ENCODE assay signal across 11 cellular contexts in the genomic region with DNA sequence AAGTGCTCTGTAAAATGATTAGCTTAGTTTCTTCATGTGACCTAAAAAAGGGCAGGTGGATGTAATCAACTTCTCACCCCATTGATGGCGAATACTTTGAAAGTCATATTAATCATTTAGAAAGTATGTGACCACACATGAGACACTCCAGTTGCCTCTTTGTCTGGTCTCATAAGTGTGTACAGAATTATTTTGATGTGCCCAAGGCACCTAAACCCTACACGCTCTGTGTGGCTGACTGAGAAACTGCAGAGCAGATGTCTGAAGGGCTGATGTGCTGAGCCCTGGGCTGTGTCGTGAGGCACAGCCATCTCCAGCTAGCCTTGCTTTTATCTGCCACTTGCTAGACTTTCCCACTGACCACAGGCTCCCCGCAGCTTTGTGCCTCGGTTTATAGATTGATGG.
DNase-seq lines count a peak whose midpoint lies in the region; ATAC-seq lines count a peak whose summit lies in the region.
"Had no signal": no experiment of that assay in that cellular context is flagged by ENCODE, and none has a peak within 500 bp of the region (broad histone marks: within the 10 kb centered on the region; RNA-seq: fewer than 3 reads in every experiment).

No MANE protein-coding gene starts in this region.

- ATAC-seq in GM18861 (IDR thresholded peaks at IDR 0.05; ENCODE audit: unreplicated experiment): peak; percentile 100
- peak; percentile 99 for ATAC-seq in HG02642 (IDR thresholded peaks at IDR 0.05; ENCODE audit: poor library complexity, unreplicated experiment)
- ATAC-seq: natural killer cell treated with Interleukin-12 subunit alpha and Interleukin-12 subunit beta and Interleukin-15 and Interleukin-18, amount 100 ng/mL, for 72 hours had no signal

- no peak overlapping the region for H3K27ac ChIP-seq in effector memory CD4-positive, alpha-beta T cell (ENCODE audit: insufficient read depth, low read length, poor library complexity, severe bottlenecking)

- H3K4me3 ChIP-seq in effector memory CD4-positive, alpha-beta T cell (ENCODE audit: insufficient read depth, low read depth, low read length, poor library complexity, severe bottlenecking): no peak overlapping the region

- H3K4me1 ChIP-seq in effector memory CD4-positive, alpha-beta T cell (ENCODE audit: control insufficient read depth, insufficient read depth, low read length, poor library complexity, severe bottlenecking): no peaks in the 10 kb centered on the region

- peak; percentile 11 for DNase-seq in AG08395 (ENCODE audit: low spot score)
- DNase-seq in NCI-H1694 (lab: John Stamatoyannopoulos, UW): peak; percentile 75
- no peak for DNase-seq in DMS114 treated with DMSO at 0.1 percent for 48 hours (lab: John Stamatoyannopoulos, UW; ENCODE audit: unreplicated experiment)
- DNase-seq in effector memory CD4-positive, alpha-beta T cell: no peak
- no peak for DNase-seq in hypothalamus (lab: John Stamatoyannopoulos, UW)
- DNase-seq in activated CD4-positive, alpha-beta T cell treated with anti-CD3 and anti-CD28 coated beads for 4 hours: no peak
- DNase-seq: Calu3; stimulated activated naive B cell treated with anti-CD40 and anti-IgM and Interleukin-4, amounts not matched to agents 10 μg/mL and 1 μg/mL and 100 μg/mL, for 72 hours had no signal

- H3K27me3 ChIP-seq in effector memory CD4-positive, alpha-beta T cell (replicated peaks; ENCODE audit: control insufficient read depth, insufficient read depth, low read length, poor library complexity, severe bottlenecking): no peaks in the 10 kb centered on the region

- H3K36me3 ChIP-seq in effector memory CD4-positive, alpha-beta T cell (ENCODE audit: control insufficient read depth, insufficient read depth, low read length): no peaks in the 10 kb centered on the region

- H3K9me3 ChIP-seq in effector memory CD4-positive, alpha-beta T cell (ENCODE audit: control insufficient read depth, low read length): no peaks in the 10 kb centered on the region

Comparison
In these comparisons a context has a peak if more than half of its experiments do, and no peak if none do; other contexts are left out.
1. DNase-seq: peak in AG08395 (single experiment) and NCI-H1694 (single experiment); none in DMS114 treated with DMSO at 0.1 percent for 48 hours (single experiment), effector memory CD4-positive, alpha-beta T cell (0 of 3), hypothalamus (0 of 51) and activated CD4-positive, alpha-beta T cell treated with anti-CD3 and anti-CD28 coated beads for 4 hours (0 of 2).